15 cellular contexts compared by ENCODE assay signal in the genomic region with DNA sequence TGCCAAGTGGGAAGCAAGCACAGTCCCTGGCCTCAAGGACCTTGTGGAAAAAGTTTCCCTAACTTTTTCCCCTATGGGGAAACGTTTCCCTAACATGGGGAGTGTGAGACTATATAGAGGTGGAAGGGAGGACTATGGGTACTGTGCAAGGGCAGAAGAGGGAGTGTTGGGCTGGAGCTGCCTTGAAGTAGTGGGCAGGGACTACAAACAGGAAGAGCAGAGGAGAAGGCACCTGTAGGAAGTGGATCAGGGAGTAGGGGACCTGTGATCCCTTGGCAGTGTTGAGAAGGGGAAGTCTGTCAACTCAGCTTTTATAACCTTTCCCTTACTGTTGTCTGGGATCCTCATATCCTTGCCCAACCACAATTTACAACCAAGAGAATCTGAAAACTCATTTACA. TPM values are rescaled to one million over a fixed set of nuclear protein-coding genes. Genes with fewer than 3 reads are reported as not detected.
DNase-seq lines count a peak whose midpoint lies in the region; ATAC-seq, FAIRE-seq and TF ChIP-seq lines count a peak whose summit lies in the region.
"Had no signal": no experiment of that assay in that cellular context is flagged by ENCODE, and none has a peak within 500 bp of the region (broad histone marks: within the 10 kb centered on the region; RNA-seq: fewer than 3 reads in every experiment).

No MANE protein-coding gene starts in this region.

- H3K9me1 ChIP-seq in K562 (ENCODE audit: control insufficient read depth, insufficient read depth, low read length) = no peaks in the 10 kb centered on the region

- H2AFZ ChIP-seq in GM23338 = no peak overlapping the region
- H2AFZ ChIP-seq in K562 (ENCODE audit: low read depth, low read length) = no peak overlapping the region

- H4K20me1 ChIP-seq in GM23338 (replicated peaks; ENCODE audit: insufficient read depth) = no peaks in the 10 kb centered on the region
- H4K20me1 ChIP-seq in K562 (replicated peaks; ENCODE audit: control insufficient read depth, insufficient read depth, low read length) = no peaks in the 10 kb centered on the region

- TF ChIP-seq EP300 in K562 (IDR thresholded peaks at IDR 0.05; ENCODE audit: low read length) = no peak

- POLR2A ChIA-PET in K562 (lab: Yijun Ruan, JAX) = no interaction called here

- 6% methylated on average over 1 of the region's 1 CpG for WGBS in K562 (ENCODE audit: insufficient coverage, low coverage, missing lambda C conversion rate)

- H3K4me2 ChIP-seq in GM23338 (peak overlapping the region; percentile 90; the same call in 1 of the 2 replicates), K562 (ENCODE audit: insufficient read depth, low read length) (no peak overlapping the region)
- H3K4me2 ChIP-seq: KMS-11 had no signal

- in situ Hi-C loops in K562 (cut with MboI) = no loop called here

- H3K4me1 Mint-ChIP-seq in GM23338 = peaks cover 20% of the 10 kb centered on the region

- no peak for TF ChIP-seq POLR2A in K562 (conservative IDR thresholded peaks at IDR 0.05)

- no peak overlapping the region for H3K27ac ChIP-seq in GM23338 (ENCODE audit: low read depth)
- H3K27ac ChIP-seq in K562 (ENCODE audit: extremely low read depth, low read depth, low read length) = no peak overlapping the region
- H3K27ac ChIP-seq in kidney (ENCODE audit: low read depth in 2 of 2, low read length in 2 of 2) = peak overlapping the region in 1 of 2 donors; percentile 81
- H3K27ac ChIP-seq: KMS-11 had no signal

- H3K9ac ChIP-seq in K562 (ENCODE audit: insufficient read depth in 1 of 2, low read depth in 2 of 2, low read length in 2 of 2) (no peak overlapping the region), kidney (ENCODE audit: low read length in 2 of 2) (peak overlapping the region in 1 of 2 donors; percentile 77)
- H3K9ac ChIP-seq: KMS-11 had no signal

- no TSS peak for BruUV-seq in K562 (replicated peaks; lab: Mats Ljungman, UMichigan)

- DNase-seq in GM23338 (ENCODE audit: low spot score) (no peak), K562 (ENCODE audit: extremely low read depth in 1 of 4, low spot score in 3 of 4) (no peak), kidney (no peak), sciatic nerve (ENCODE audit: low spot score) (no peak), GM10266 (ENCODE audit: extremely low spot score) (no peak), mesenteric fat pad (ENCODE audit: low spot score) (no peak), activated gamma-delta T cell treated with Interleukin-2 at 50 U/mL for 16 hours (no peak)
- DNase-seq: activated CD4-positive, alpha-beta T cell treated with anti-CD3 and anti-CD28 coated beads, Interleukin-2, amount 50 U/mL, for 1 hour; aorta; CD8-positive, alpha-beta T cell; mammary epithelial cell; NCI-H1048; NCI-H2081 treated with DMSO at 0.1 percent for 48 hours; SW 1271 had no signal

- H3K4me3 Mint-ChIP-seq in GM23338 = 0 out of 3 replicates have a peak overlapping the region, but pooled peaks have one; percentile 70
- H3K4me3 Mint-ChIP-seq: CD8-positive, alpha-beta T cell had no signal

- no peak for TF ChIP-seq RAD21 in K562 (CRISPR knock-in tag; conservative IDR thresholded peaks at IDR 0.05 in 1 of 2, IDR thresholded peaks at IDR 0.05 in 1 of 2)

- H3K4me1 ChIP-seq in GM23338 (ENCODE audit: insufficient read depth) (peaks cover 11% of the 10 kb centered on the region; the same call in 1 of the 2 replicates), K562 (replicated peaks in 1 of 2; ENCODE audit: control insufficient read depth in 2 of 2, insufficient read depth in 2 of 2, low read length in 2 of 2) (peaks cover 0 to 5% of the 10 kb centered on the region in 2 experiments; a peak in 3 of 5 replicates), kidney (ENCODE audit: control insufficient read depth in 1 of 2, insufficient read depth in 1 of 2, low read depth in 1 of 2, low read length in 2 of 2) (peaks cover 4 to 8% of the 10 kb centered on the region in 2 donors)

- no peaks in the 10 kb centered on the region for H3K9me3 ChIP-seq in K562 (replicated peaks; ENCODE audit: control insufficient read depth, insufficient read depth, low read depth, low read length)
- H3K9me3 ChIP-seq in kidney (ENCODE audit: control insufficient read depth in 1 of 2, low read length in 2 of 2) = no peaks in the 10 kb centered on the region

- no peak overlapping the region for H3K27ac Mint-ChIP-seq in GM23338

- intact Hi-C loops in K562 (cut with micrococcal nuclease) (loop anchor here (10.0 kb wide), 1 partner anchor 394 kb away; no protein-coding TSS in a partner anchor), kidney (cut with DNase I) (no loop called here), sciatic nerve (cut with DNase I) (no loop called here)

- H3K36me3 ChIP-seq in GM23338 (ENCODE audit: insufficient read depth) (no peaks in the 10 kb centered on the region), K562 (ENCODE audit: control insufficient read depth, insufficient read depth, low read length) (peaks cover 17% of the 10 kb centered on the region; the same call in 2 of the 3 replicates), kidney (ENCODE audit: control insufficient read depth in 1 of 2, insufficient read depth in 2 of 2, low read length in 2 of 2) (no peaks in the 10 kb centered on the region)

- peaks cover 12% of the 10 kb centered on the region for H3K27me3 Mint-ChIP-seq in GM23338 (ENCODE audit: insufficient read depth, low read depth, poor library complexity)

- peaks cover 9% of the 10 kb centered on the region; the same call in 1 of the 2 replicates for H3K27me3 ChIP-seq in GM23338 (ENCODE audit: insufficient read depth)
- H3K27me3 ChIP-seq in K562 (ENCODE audit: control insufficient read depth in 2 of 2, insufficient read depth in 2 of 2, low read length in 2 of 2) = no peaks in the 10 kb centered on the region

- H3K9me3 Mint-ChIP-seq in GM23338 = peaks cover 8% of the 10 kb centered on the region; the same call in 2 of the 3 replicates
- H3K9me3 Mint-ChIP-seq: CD8-positive, alpha-beta T cell had no signal

- TF ChIP-seq CTCF in GM23338 (conservative IDR thresholded peaks at IDR 0.05; ENCODE audit: low read depth in 2 of 2) (no peak), K562 (IDR thresholded peaks at IDR 0.05 in 2 of 3, conservative IDR thresholded peaks at IDR 0.05 in 1 of 3; ENCODE audit: insufficient read depth in 2 of 3, low read depth in 1 of 3, low read length in 3 of 3) (no peak), kidney (IDR thresholded peaks at IDR 0.05; ENCODE audit: borderline replicate concordance, extremely low read depth, insufficient read depth) (no peak), GM10266 (IDR thresholded peaks at IDR 0.05; ENCODE audit: control insufficient read depth, insufficient read depth, low read depth, missing control alignments) (no peak)

- H3K4me3 ChIP-seq in GM23338 = no peak overlapping the region
- H3K4me3 ChIP-seq in K562 = no peak overlapping the region
- H3K4me3 ChIP-seq in kidney (ENCODE audit: low read length in 2 of 2) = peak overlapping the region; percentile 2 to 77

- H3F3A ChIP-seq in GM23338 (replicated peaks; ENCODE audit: low read depth) = peaks cover 4% of the 10 kb centered on the region

- H3K79me2 ChIP-seq in GM23338 (replicated peaks; ENCODE audit: insufficient read depth) (no peaks in the 10 kb centered on the region), K562 (ENCODE audit: control insufficient read depth, insufficient read depth, low read length) (no peaks in the 10 kb centered on the region)

- CTCF ChIA-PET in K562 (lab: Yijun Ruan, JAX; ENCODE audit: low intra/inter-chr PET ratio) = no interaction called here

- FAIRE-seq in K562 (lab: Jason Lieb, UNC) (no peak), kidney (lab: Jason Lieb, UNC) (no peak)

- peaks cover 4% of the 10 kb centered on the region; the same call in 1 of the 2 replicates for H3K9me2 ChIP-seq in GM23338 (ENCODE audit: insufficient read depth)

- peaks cover 13% of the 10 kb centered on the region for H3K36me3 Mint-ChIP-seq in GM23338 (ENCODE audit: low read depth)

- ATAC-seq in GM23338 = no peak
- ATAC-seq in K562 = no peak
- peak; percentile 9 for ATAC-seq in sciatic nerve
- ATAC-seq: CD8-positive, alpha-beta T cell had no signal

TF ChIP-seq in K562, 482 proteins besides CTCF, POLR2A, EP300 and RAD21:
- TF ChIP-seq ZNF316 (IDR thresholded peaks at IDR 0.05) (0 out of 2 replicates have a peak, but pooled peaks have one; percentile 28), ZNF780A (CRISPR knock-in tag; IDR thresholded peaks at IDR 0.05) (no peak)

RNA-seq across cellular contexts. Expression of a gene that starts 1.4 kb away (rescaled TPM):
- total RNA-seq in GM23338 (2014; rRNA removed; shearing (Covaris generic)) = 0.49 and 1.2 TPM in 2 replicates
- 0.42 and 0.45 TPM in 2 replicates for polyA plus RNA-seq in GM23338 (2016; fragmentation: Nextera tagmentation; extraction: Ambion mirVana)
- 0.21 and 1.0 TPM in 2 replicates for total RNA-seq in K562 (2011; cell fraction: chromatin; rRNA removed; ENCODE audit: low replicate concordance)
- total RNA-seq in K562 (2011; cell fraction: nucleolus; rRNA removed) = 0.33 and 0.39 TPM in 2 replicates
- total RNA-seq in K562 (2011; cell fraction: nucleoplasm; rRNA removed) = 0.29 and 0.69 TPM in 2 replicates
- 0.18 and 0.24 TPM in 2 replicates for total RNA-seq in K562 (2014; rRNA removed)
- total RNA-seq in K562 (2014; rRNA removed; fragmentation: Illumina TruSeq; extraction: Trizol) = 0.25 and 0.41 TPM in 2 replicates
- total RNA-seq in K562 (2015; rRNA removed; fragmentation: Illumina TruSeq; extraction: Trizol) = 0.45 and 0.51 TPM in 2 replicates
- total RNA-seq in K562 (2021) = 0.22 and 0.31 TPM in 2 replicates
- 0.25 and 0.50 TPM in 2 replicates for polyA plus RNA-seq in K562 (2011; rRNA removed)
- 0.18 and 0.30 TPM in 2 replicates for polyA plus RNA-seq in K562 (2011; cell fraction: cytosol; rRNA removed)
- 0.74 and 1.2 TPM in 2 replicates for polyA plus RNA-seq in K562 (2011; cell fraction: nucleus; rRNA removed)
- 0.30 and 0.31 TPM in 2 replicates for polyA plus RNA-seq in K562 (2012)
- 0.46 and 0.62 TPM in 2 replicates for polyA plus RNA-seq in K562 (2014; fragmentation: Illumina TruSeq; extraction: Trizol)
- polyA plus RNA-seq in K562 (2014; fragmentation: Nextera tagmentation; extraction: Ambion mirVana) = under 1 TPM; 0.32 to 0.48 TPM
- polyA plus RNA-seq in K562 (2014; rRNA removed) = 0.16 and 1.1 TPM in 2 replicates
- polyA minus RNA-seq in K562 (2011; rRNA and poly(A)+ RNA removed) = 0.42 and 0.57 TPM in 2 replicates
- 0.09 TPM in 1 of 2 replicates, not detected in the other for polyA minus RNA-seq in K562 (2011; cell fraction: cytosol; rRNA and poly(A)+ RNA removed)
- polyA minus RNA-seq in K562 (2011; cell fraction: nucleus; rRNA and poly(A)+ RNA removed) = 0.54 and 1.6 TPM in 2 replicates
- total RNA-seq in kidney = 6.1 TPM
- polyA plus RNA-seq in kidney (ENCODE audit: insufficient read depth, low read depth, low replicate concordance) = 6.5 TPM
- total RNA-seq in sciatic nerve = 8.4 TPM
- total RNA-seq in mesenteric fat pad = 2.6 TPM

Comparison
In these comparisons a context has a peak if more than half of its experiments do, and no peak if none do; other contexts are left out.
1. H3K4me3 ChIP-seq: peak in kidney (2 of 2); none in GM23338 (single experiment) and K562 (single experiment).